18 cellular contexts compared by ENCODE assay signal in the genomic region with DNA sequence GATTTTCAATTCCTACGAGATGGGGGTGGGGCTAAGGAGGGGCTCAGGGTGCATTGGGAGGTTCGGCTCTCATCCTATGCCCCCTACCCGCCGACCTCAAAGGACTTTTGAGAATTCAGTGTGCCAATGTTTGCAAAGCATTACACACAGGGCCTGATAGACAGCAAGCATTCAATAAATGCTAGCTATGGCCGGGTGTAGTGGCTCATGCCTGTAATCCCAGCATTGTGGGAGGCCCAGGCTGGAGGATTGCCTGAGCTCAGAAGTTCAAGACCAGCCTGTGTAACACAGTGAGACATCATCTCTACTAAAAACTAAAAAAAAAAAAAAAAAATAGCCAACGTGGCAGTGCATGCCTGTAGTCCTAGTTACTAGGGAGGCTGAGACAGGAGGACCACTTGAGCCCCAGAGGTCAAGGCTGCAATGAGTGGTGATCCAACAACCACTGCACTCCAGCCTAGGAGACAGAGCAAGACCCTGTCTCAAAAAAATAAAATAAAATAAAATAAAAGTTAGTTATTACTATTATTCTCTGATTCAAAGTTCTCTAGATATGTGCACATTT. TPM values are rescaled to one million over a fixed set of nuclear protein-coding genes. Genes with fewer than 3 reads are reported as not detected.
"Had no signal": no experiment of that assay in that cellular context is flagged by ENCODE, and none has a peak within 500 bp of the region (broad histone marks: within the 10 kb centered on the region; RNA-seq: fewer than 3 reads in every experiment).

No MANE protein-coding gene starts in this region.

- H3K36me3 Mint-ChIP-seq: activated naive CD4-positive, alpha-beta T cell treated with anti-CD3 and anti-CD28 coated beads, Interleukin-2, amount 50 U/mL, for 24 hours; brain; immature natural killer cell; naive thymus-derived CD8-positive, alpha-beta T cell had no signal

- DNase-seq: activated B cell treated with CpG ODN at 0.5 μM for 24 hours; activated CD4-positive, alpha-beta T cell treated with anti-CD3 and anti-CD28 coated beads, Interleukin-2, amount 10 ng/mL, durations not matched to agents 7 days and 5 days; activated CD8-positive, alpha-beta memory T cell treated with anti-CD3 and anti-CD28 coated beads for 24 hours; amygdala; erythroblast; glutamatergic neuron; immature natural killer cell; left cardiac atrium; naive thymus-derived CD8-positive, alpha-beta T cell; stimulated activated CD4-positive, alpha-beta T cell treated with anti-CD3 and anti-CD28 coated beads, Interleukin-2, amount 100 ng/mL, for 24 hours; stimulated activated naive CD4-positive, alpha-beta T cell had no signal

- H3K4me3 ChIP-seq: lung had no signal

- ATAC-seq: left cardiac atrium; naive thymus-derived CD8-positive, alpha-beta T cell had no signal

- H3K4me3 Mint-ChIP-seq: activated B cell treated with CpG ODN at 0.5 μM for 24 hours; activated CD4-positive, alpha-beta T cell treated with anti-CD3 and anti-CD28 coated beads, Interleukin-2, amount 10 ng/mL, durations not matched to agents 7 days and 5 days; activated naive CD4-positive, alpha-beta T cell treated with anti-CD3 and anti-CD28 coated beads, Interleukin-2, amount 50 U/mL, for 24 hours; central memory CD8-positive, alpha-beta T cell; immature natural killer cell; naive thymus-derived CD8-positive, alpha-beta T cell; T-helper 1 cell treated with Interleukin-12 subunit alpha and Interleukin-12 subunit beta and Interleukin-4 antibody, amounts not matched to agents 30 μg/mL and 1 μg/mL, for 36 hours had no signal

- H3K27ac Mint-ChIP-seq: activated B cell treated with CpG ODN at 0.5 μM for 24 hours; activated CD4-positive, alpha-beta T cell treated with anti-CD3 and anti-CD28 coated beads, Interleukin-2, amount 10 ng/mL, durations not matched to agents 7 days and 5 days; activated naive CD4-positive, alpha-beta T cell treated with anti-CD3 and anti-CD28 coated beads, Interleukin-2, amount 50 U/mL, for 24 hours; brain; immature natural killer cell; naive thymus-derived CD8-positive, alpha-beta T cell; T-helper 1 cell treated with Interleukin-12 subunit alpha and Interleukin-12 subunit beta and Interleukin-4 antibody, amounts not matched to agents 30 μg/mL and 1 μg/mL, for 36 hours had no signal

- H3K27me3 Mint-ChIP-seq: activated naive CD4-positive, alpha-beta T cell treated with anti-CD3 and anti-CD28 coated beads, Interleukin-2, amount 50 U/mL, for 24 hours; central memory CD8-positive, alpha-beta T cell had no signal

- H3K9me3 Mint-ChIP-seq: activated B cell treated with CpG ODN at 0.5 μM for 24 hours; activated CD4-positive, alpha-beta T cell treated with anti-CD3 and anti-CD28 coated beads, Interleukin-2, amount 10 ng/mL, durations not matched to agents 7 days and 5 days; activated naive CD4-positive, alpha-beta T cell treated with anti-CD3 and anti-CD28 coated beads, Interleukin-2, amount 50 U/mL, for 24 hours; central memory CD8-positive, alpha-beta T cell; immature natural killer cell; naive thymus-derived CD8-positive, alpha-beta T cell; T-helper 1 cell treated with Interleukin-12 subunit alpha and Interleukin-12 subunit beta and Interleukin-4 antibody, amounts not matched to agents 30 μg/mL and 1 μg/mL, for 36 hours had no signal

RNA-seq across cellular contexts. Expression of gene CBLC, which starts 1.9 kb away (rescaled TPM):
- total RNA-seq: activated B cell treated with CpG ODN at 0.5 μM for 24 hours; activated CD4-positive, alpha-beta T cell treated with anti-CD3 and anti-CD28 coated beads, Interleukin-2, amount 10 ng/mL, durations not matched to agents 7 days and 5 days; left cardiac atrium; mononuclear cell; naive thymus-derived CD8-positive, alpha-beta T cell; right cardiac atrium had no signal
- polyA plus RNA-seq: immature natural killer cell, right cardiac atrium had no signal

RNA-seq across cellular contexts. Expression of gene BCAM, which starts 33.1 kb away (rescaled TPM):
- total RNA-seq: activated B cell treated with CpG ODN at 0.5 μM for 24 hours; activated CD4-positive, alpha-beta T cell treated with anti-CD3 and anti-CD28 coated beads, Interleukin-2, amount 10 ng/mL, durations not matched to agents 7 days and 5 days; mononuclear cell; naive thymus-derived CD8-positive, alpha-beta T cell had no signal
- polyA plus RNA-seq: immature natural killer cell; naive thymus-derived CD8-positive, alpha-beta T cell had no signal
